Comparison of ENCODE assay signal across 24 cellular contexts in the genomic region with DNA sequence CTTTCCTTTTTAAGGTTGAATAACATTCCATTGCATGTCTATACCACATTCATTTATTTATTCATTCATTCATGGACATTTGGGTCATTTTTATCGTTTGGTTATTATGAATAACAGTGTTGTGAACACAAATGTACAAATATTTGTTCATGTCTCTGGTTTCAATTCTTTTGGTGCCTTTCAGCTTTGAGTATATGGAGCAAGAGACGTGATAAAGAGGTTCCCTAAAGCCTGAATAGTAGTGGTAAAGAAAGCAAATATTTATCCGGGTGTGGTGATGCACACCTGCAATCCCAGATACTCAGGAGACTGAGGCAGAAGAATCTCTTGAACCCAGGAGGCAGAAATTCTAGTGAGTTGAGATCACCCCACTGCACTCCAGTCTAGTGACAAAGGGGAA.
"Had no signal": no experiment of that assay in that cellular context is flagged by ENCODE, and none has a peak within 500 bp of the region (broad histone marks: within the 10 kb centered on the region; RNA-seq: fewer than 3 reads in every experiment).

No MANE protein-coding gene starts in this region.

- H3K27me3 Mint-ChIP-seq: activated CD8-positive, alpha-beta T cell treated with anti-CD3 and anti-CD28 coated beads for 36 hours; activated naive CD4-positive, alpha-beta T cell treated with anti-CD3 and anti-CD28 coated beads, Interleukin-2, amount 50 U/mL, for 24 hours; central memory CD8-positive, alpha-beta T cell; natural killer cell treated with Interleukin-12 subunit alpha and Interleukin-12 subunit beta and Interleukin-15 and Interleukin-18, amount 100 ng/mL, for 72 hours had no signal

- H3K36me3 ChIP-seq: breast epithelium, spleen, tibial nerve had no signal

- H3K4me1 ChIP-seq: breast epithelium had no signal

- ATAC-seq: activated CD8-positive, alpha-beta T cell treated with anti-CD3 and anti-CD28 coated beads for 36 hours; esophagus mucosa; left cardiac atrium; left ventricle myocardium superior; mucosa of descending colon; natural killer cell treated with Interleukin-12 subunit alpha and Interleukin-12 subunit beta and Interleukin-15 and Interleukin-18, amount 100 ng/mL, for 72 hours; right cardiac atrium; WTC11 had no signal

- H3K27ac ChIP-seq: breast epithelium, tibial nerve had no signal

- H3K9me3 Mint-ChIP-seq: activated CD8-positive, alpha-beta T cell treated with anti-CD3 and anti-CD28 coated beads for 36 hours; activated naive CD4-positive, alpha-beta T cell treated with anti-CD3 and anti-CD28 coated beads, Interleukin-2, amount 50 U/mL, for 24 hours; activated T-helper 2 cell treated with anti-CD3 and anti-CD28 coated beads, Interferon-gamma antibody, Interleukin-2, Interleukin-4, amounts not matched to agents 10 μg/mL and 5 μg/mL and 100 μg/mL, durations not matched to agents 14 hours and 24 hours and 36 hours; central memory CD8-positive, alpha-beta T cell; dendritic cell treated with granulocyte-macrophage colony-stimulating factor and Interleukin-4, amounts not matched to agents 40 ng/mL and 50 ng/mL, for 4 days; endodermal cell; natural killer cell treated with Interleukin-12 subunit alpha and Interleukin-12 subunit beta and Interleukin-15 and Interleukin-18, amount 100 ng/mL, for 72 hours; WTC11 had no signal

- FAIRE-seq: keratinocyte had no signal

- H3K4me3 Mint-ChIP-seq: activated CD8-positive, alpha-beta T cell treated with anti-CD3 and anti-CD28 coated beads for 36 hours; activated naive CD4-positive, alpha-beta T cell treated with anti-CD3 and anti-CD28 coated beads, Interleukin-2, amount 50 U/mL, for 24 hours; central memory CD8-positive, alpha-beta T cell; dendritic cell treated with granulocyte-macrophage colony-stimulating factor and Interleukin-4, amounts not matched to agents 40 ng/mL and 50 ng/mL, for 4 days; endodermal cell; natural killer cell treated with Interleukin-12 subunit alpha and Interleukin-12 subunit beta and Interleukin-15 and Interleukin-18, amount 100 ng/mL, for 72 hours; WTC11 had no signal

- H3K27me3 ChIP-seq: breast epithelium, spleen, tibial nerve had no signal

- H3K36me3 Mint-ChIP-seq: activated naive CD4-positive, alpha-beta T cell treated with anti-CD3 and anti-CD28 coated beads, Interleukin-2, amount 50 U/mL, for 24 hours; natural killer cell treated with Interleukin-12 subunit alpha and Interleukin-12 subunit beta and Interleukin-15 and Interleukin-18, amount 100 ng/mL, for 72 hours; WTC11 had no signal

- H3K4me3 ChIP-seq: breast epithelium, mucosa of descending colon, spleen, tibial nerve had no signal

- DNase-seq: activated CD4-positive, alpha-beta T cell treated with anti-CD3 and anti-CD28 coated beads, Interleukin-2, amount 50 U/mL, for 1 hour; activated CD8-positive, alpha-beta T cell treated with anti-CD3 and anti-CD28 coated beads for 36 hours; activated T-cell treated with anti-CD3 and anti-CD28 coated beads, Interleukin-2, amount 50 U/mL, for 48 hours; endodermal cell; foreskin fibroblast; head of caudate nucleus; hippocampal formation; left cardiac atrium; left ventricle myocardium superior; mucosa of descending colon; posterior cingulate gyrus; right cardiac atrium; spleen; stimulated activated naive CD4-positive, alpha-beta T cell treated with Interleukin-2 at 50 U/mL for 16 hours had no signal

- H3K9me3 ChIP-seq: breast epithelium, mucosa of descending colon, spleen, tibial nerve had no signal
